15 cellular contexts compared by ENCODE assay signal in genomic region chr10:29033311-29033940, GRCh38.
DNase-seq lines count a peak whose midpoint lies in the region; ATAC-seq and TF ChIP-seq lines count a peak whose summit lies in the region.
"Had no signal": no experiment of that assay in that cellular context is flagged by ENCODE, and none has a peak within 500 bp of the region (broad histone marks: within the 10 kb centered on the region; RNA-seq: fewer than 3 reads in every experiment).

No MANE protein-coding gene starts in this region.

- no peaks in the 10 kb centered on the region for H3K27me3 Mint-ChIP-seq in WTC11 (ENCODE audit: low read depth)

- TF ChIP-seq CTCF in WTC11 (IDR thresholded peaks at IDR 0.05) (no peak), tibial nerve (IDR thresholded peaks at IDR 0.05) (no peak)

- H3K4me3 Mint-ChIP-seq in WTC11 = no peak overlapping the region

- H3K9me3 Mint-ChIP-seq in WTC11 = no peaks in the 10 kb centered on the region; the same call in 1 of the 2 replicates

- WGBS in tibial nerve, 2 donors = 86 to 87% methylated on average over 6 of the region's 6 CpGs
- 84% methylated on average over 6 of the region's 6 CpGs for WGBS in right cardiac atrium

- peak; percentile 49 for ATAC-seq in GM18511 (IDR thresholded peaks at IDR 0.05; ENCODE audit: unreplicated experiment)
- peak; percentile 57 for ATAC-seq in GM21526 (IDR thresholded peaks at IDR 0.05; ENCODE audit: low FRiP score, unreplicated experiment)
- ATAC-seq in HG03159 (IDR thresholded peaks at IDR 0.05; ENCODE audit: unreplicated experiment) = peak; percentile 75
- no peak for ATAC-seq in WTC11
- no peak for ATAC-seq in right cardiac atrium
- no peak for ATAC-seq in HG02970 (IDR thresholded peaks at IDR 0.05; ENCODE audit: low FRiP score, unreplicated experiment)
- ATAC-seq: K562 had no signal

- intact Hi-C loops in right cardiac atrium (cut with DNase I) = no loop called here

- DNase-seq in WTC11 (ENCODE audit: low spot score) = no peak
- DNase-seq in tibial nerve (ENCODE audit: low spot score in 2 of 2) = no peak
- DNase-seq in right cardiac atrium = no peak
- DNase-seq in AG20443 (ENCODE audit: low spot score) = no peak
- DNase-seq: dorsolateral prefrontal cortex, HCEC 1CT, hippocampal formation, NCI-H146, NCI-H446 treated with DMSO at 0.1 percent for 48 hours had no signal

- H3K36me3 Mint-ChIP-seq in WTC11 = no peaks in the 10 kb centered on the region

- H3K4me3 ChIP-seq in tibial nerve = no peak overlapping the region
- no peak overlapping the region for H3K4me3 ChIP-seq in right cardiac atrium (ENCODE audit: low read length)
- H3K4me3 ChIP-seq: dorsolateral prefrontal cortex, K562 had no signal

- POLR2A ChIA-PET in WTC11 (lab: Charles Lee) = no interaction called here

- H3K4me1 Mint-ChIP-seq in WTC11 = no peaks in the 10 kb centered on the region

- H3K4me1 ChIP-seq in tibial nerve (no peaks in the 10 kb centered on the region), right cardiac atrium (ENCODE audit: control insufficient read depth, insufficient read depth, low read length) (no peaks in the 10 kb centered on the region)

- CTCF ChIA-PET in WTC11 (lab: Charles Lee) = interaction anchor here (1.0 to 1.5 kb wide), 4 partner anchors 11 to 271 kb away, joined by 3 to 4 read pairs (median 4); no protein-coding TSS in a partner anchor

- no peaks in the 10 kb centered on the region for H3K36me3 ChIP-seq in tibial nerve

- TF ChIP-seq EP300 in tibial nerve (IDR thresholded peaks at IDR 0.05) = no peak

- no peak for TF ChIP-seq POLR2A in tibial nerve (IDR thresholded peaks at IDR 0.05)

- H3K27me3 ChIP-seq in tibial nerve (no peaks in the 10 kb centered on the region), right cardiac atrium (ENCODE audit: control insufficient read depth, insufficient read depth) (no peaks in the 10 kb centered on the region)

- no peak overlapping the region for H3K27ac Mint-ChIP-seq in WTC11

- H3K9me3 ChIP-seq in tibial nerve (no peaks in the 10 kb centered on the region), right cardiac atrium (ENCODE audit: control insufficient read depth, low read length) (no peaks in the 10 kb centered on the region)

- H3K27ac ChIP-seq in tibial nerve (no peak overlapping the region), right cardiac atrium (ENCODE audit: low read length) (no peak overlapping the region)
- H3K27ac ChIP-seq: dorsolateral prefrontal cortex, VCaP had no signal

TF ChIP-seq in WTC11, 78 proteins besides CTCF, POLR2A, EP300 and RAD21:
- TF ChIP-seq ZNF121 (CRISPR knock-in tag; IDR thresholded peaks at IDR 0.05) (no peak), ZSCAN18 (CRISPR knock-in tag; IDR thresholded peaks at IDR 0.05) (no peak), RORB (CRISPR knock-in tag; IDR thresholded peaks at IDR 0.05) (no peak), ZBTB43 (CRISPR knock-in tag; IDR thresholded peaks at IDR 0.05) (no peak), GABPB1 (CRISPR knock-in tag; IDR thresholded peaks at IDR 0.05) (0 out of 2 replicates have a peak, but pooled peaks have one; percentile 15), ZNF317 (CRISPR knock-in tag; IDR thresholded peaks at IDR 0.05; ENCODE audit: borderline replicate concordance, low read depth) (no peak), FOXP4 (CRISPR knock-in tag; IDR thresholded peaks at IDR 0.05) (no peak), ZNF263 (CRISPR knock-in tag; IDR thresholded peaks at IDR 0.05; ENCODE audit: low read depth) (no peak)

Comparison
In these comparisons a context has a peak if more than half of its experiments do, and no peak if none do; other contexts are left out.
1. ATAC-seq: peak in GM18511 (single experiment), GM21526 (single experiment) and HG03159 (single experiment); none in WTC11 (single experiment), right cardiac atrium (0 of 2) and HG02970 (single experiment).